ENCODE assay signal across 15 cellular contexts in genomic region chr17:68343976-68344375, GRCh38. TPM values are rescaled to one million over a fixed set of nuclear protein-coding genes. Genes with fewer than 3 reads are reported as not detected.
A peak's percentile ranks its signal among the peaks of the same experiment; 100 is the strongest.
DNase-seq lines count a peak whose midpoint lies in the region; ATAC-seq and TF ChIP-seq lines count a peak whose summit lies in the region.
"Had no signal": no experiment of that assay in that cellular context is flagged by ENCODE, and none has a peak within 500 bp of the region (broad histone marks: within the 10 kb centered on the region; RNA-seq: fewer than 3 reads in every experiment).

No MANE protein-coding gene starts in this region.

- DNase-seq in activated CD4-positive, alpha-beta T cell treated with anti-CD3 and anti-CD28 coated beads, Interleukin-2, amount 10 ng/mL, durations not matched to agents 24 days and 14 days: no peak
- no peak for DNase-seq in activated CD4-positive, alpha-beta T cell treated with anti-CD3 and anti-CD28 coated beads, Interleukin-2, amount 50 U/mL, for 1 hour
- DNase-seq in MV-4-11 (lab: John Stamatoyannopoulos, UW) (peak; percentile 48), AG20443 (ENCODE audit: low spot score) (no peak)
- DNase-seq in activated CD4-positive, alpha-beta memory T cell treated with anti-CD3 and anti-CD28 coated beads, Interleukin-2, amount 10 ng/mL, durations not matched to agents 7 days and 5 days: no peak
- DNase-seq: ACHN, DMS 273 treated with DMSO at 0.1 percent for 48 hours, NCI-H1092, NCI-H2171, WERI-Rb-1 had no signal

- peaks cover 3% of the 10 kb centered on the region for H3K36me3 Mint-ChIP-seq in activated CD4-positive, alpha-beta T cell treated with anti-CD3 and anti-CD28 coated beads, Interleukin-2, amount 10 ng/mL, durations not matched to agents 24 days and 14 days (ENCODE audit: low read depth)
- peaks cover 17% of the 10 kb centered on the region for H3K36me3 Mint-ChIP-seq in activated CD4-positive, alpha-beta memory T cell treated with anti-CD3 and anti-CD28 coated beads, Interleukin-2, amount 10 ng/mL, durations not matched to agents 7 days and 5 days (ENCODE audit: low read depth)

- H3K36me3 ChIP-seq in neutrophil: no peaks in the 10 kb centered on the region
- H3K36me3 ChIP-seq: right atrium auricular region, WERI-Rb-1 had no signal

- POLR2A ChIA-PET in activated CD4-positive, alpha-beta memory T cell treated with anti-CD3 and anti-CD28 coated beads, Interleukin-2, amount 10 ng/mL, durations not matched to agents 7 days and 5 days (lab: Charles Lee): interaction anchor here (0.9 to 8.1 kb wide), 9 partner anchors 11 to 96 kb away, joined by 4 to 158 read pairs (median 5); partner anchors contain the start of genes AMZ2, ARSG and SLC16A6

- no peaks in the 10 kb centered on the region for H3K27me3 Mint-ChIP-seq in activated CD4-positive, alpha-beta T cell treated with anti-CD3 and anti-CD28 coated beads, Interleukin-2, amount 10 ng/mL, durations not matched to agents 24 days and 14 days
- H3K27me3 Mint-ChIP-seq in activated CD4-positive, alpha-beta memory T cell treated with anti-CD3 and anti-CD28 coated beads, Interleukin-2, amount 10 ng/mL, durations not matched to agents 7 days and 5 days: no peaks in the 10 kb centered on the region

- H3K4me1 ChIP-seq in neutrophil (ENCODE audit: control insufficient read depth in 1 of 2, insufficient read depth in 1 of 2, low read depth in 1 of 2, low read length in 1 of 2): peaks cover 69% of the 10 kb centered on the region in 2 experiments
- H3K4me1 ChIP-seq: right atrium auricular region had no signal

- ATAC-seq in GM18867 (IDR thresholded peaks at IDR 0.05; ENCODE audit: unreplicated experiment) (no peak), GM19467 (IDR thresholded peaks at IDR 0.05; ENCODE audit: unreplicated experiment) (no peak)

- H3K27ac Mint-ChIP-seq in activated CD4-positive, alpha-beta T cell treated with anti-CD3 and anti-CD28 coated beads, Interleukin-2, amount 10 ng/mL, durations not matched to agents 24 days and 14 days: peak overlapping the region; percentile 3
- H3K27ac Mint-ChIP-seq in activated CD4-positive, alpha-beta memory T cell treated with anti-CD3 and anti-CD28 coated beads, Interleukin-2, amount 10 ng/mL, durations not matched to agents 7 days and 5 days: peak overlapping the region; percentile 77

- H3K9me3 ChIP-seq in neutrophil: no peaks in the 10 kb centered on the region
- H3K9me3 ChIP-seq: right atrium auricular region had no signal

- H3K9me3 Mint-ChIP-seq in activated CD4-positive, alpha-beta T cell treated with anti-CD3 and anti-CD28 coated beads, Interleukin-2, amount 10 ng/mL, durations not matched to agents 24 days and 14 days: no peaks in the 10 kb centered on the region
- no peaks in the 10 kb centered on the region for H3K9me3 Mint-ChIP-seq in activated CD4-positive, alpha-beta memory T cell treated with anti-CD3 and anti-CD28 coated beads, Interleukin-2, amount 10 ng/mL, durations not matched to agents 7 days and 5 days

- CTCF ChIA-PET in activated CD4-positive, alpha-beta memory T cell treated with anti-CD3 and anti-CD28 coated beads, Interleukin-2, amount 10 ng/mL, durations not matched to agents 7 days and 5 days (lab: Charles Lee): interaction anchor here (0.6 to 3.4 kb wide), 6 partner anchors 12 to 162 kb away, joined by 3 to 22 read pairs (median 6); partner anchors contain the start of genes ARSG and SLC16A6

- no peak for TF ChIP-seq CTCF in neutrophil (IDR thresholded peaks at IDR 0.05)

- peaks cover 46% of the 10 kb centered on the region for H3K4me1 Mint-ChIP-seq in activated CD4-positive, alpha-beta T cell treated with anti-CD3 and anti-CD28 coated beads, Interleukin-2, amount 10 ng/mL, durations not matched to agents 24 days and 14 days
- peaks cover 65% of the 10 kb centered on the region for H3K4me1 Mint-ChIP-seq in activated CD4-positive, alpha-beta memory T cell treated with anti-CD3 and anti-CD28 coated beads, Interleukin-2, amount 10 ng/mL, durations not matched to agents 7 days and 5 days

- H3K4me3 Mint-ChIP-seq in activated CD4-positive, alpha-beta T cell treated with anti-CD3 and anti-CD28 coated beads, Interleukin-2, amount 10 ng/mL, durations not matched to agents 24 days and 14 days: no peak overlapping the region
- H3K4me3 Mint-ChIP-seq in activated CD4-positive, alpha-beta memory T cell treated with anti-CD3 and anti-CD28 coated beads, Interleukin-2, amount 10 ng/mL, durations not matched to agents 7 days and 5 days: no peak overlapping the region

- H3K27me3 ChIP-seq in neutrophil: no peaks in the 10 kb centered on the region
- H3K27me3 ChIP-seq: right atrium auricular region had no signal

- intact Hi-C loops in activated CD4-positive, alpha-beta T cell treated with anti-CD3 and anti-CD28 coated beads, Interleukin-2, amount 10 ng/mL, durations not matched to agents 24 days and 14 days (cut with micrococcal nuclease): no loop called here

- H3K27ac ChIP-seq in neutrophil: peak overlapping the region; percentile 99
- H3K27ac ChIP-seq: right atrium auricular region, WERI-Rb-1 had no signal

- peak overlapping the region in 1 of 2 experiments; percentile 52 for H3K4me3 ChIP-seq in neutrophil (ENCODE audit: low read depth in 1 of 2, low read length in 1 of 2)
- H3K4me3 ChIP-seq: right atrium auricular region had no signal

RNA-seq across cellular contexts. Expression of gene ARSG, which starts 52.7 kb away (rescaled TPM):
- 5.6 and 7.1 TPM in 2 replicates for total RNA-seq in activated CD4-positive, alpha-beta T cell treated with anti-CD3 and anti-CD28 coated beads, Interleukin-2, amount 10 ng/mL, durations not matched to agents 24 days and 14 days
- total RNA-seq in activated CD4-positive, alpha-beta memory T cell treated with anti-CD3 and anti-CD28 coated beads, Interleukin-2, amount 10 ng/mL, durations not matched to agents 7 days and 5 days: 10 to 100 TPM; 13.5 to 16.8 TPM

RNA-seq across cellular contexts. Expression of gene SLC16A6, which starts 53.0 kb away (rescaled TPM):
- total RNA-seq in activated CD4-positive, alpha-beta T cell treated with anti-CD3 and anti-CD28 coated beads, Interleukin-2, amount 10 ng/mL, durations not matched to agents 24 days and 14 days: 2.6 and 2.7 TPM in 2 replicates
- total RNA-seq in activated CD4-positive, alpha-beta memory T cell treated with anti-CD3 and anti-CD28 coated beads, Interleukin-2, amount 10 ng/mL, durations not matched to agents 7 days and 5 days: 10 to 100 TPM; 10.4 to 10.8 TPM
- total RNA-seq: epithelial cell of proximal tubule had no signal
